1 cellular context compared by ENCODE assay signal in the genomic region with DNA sequence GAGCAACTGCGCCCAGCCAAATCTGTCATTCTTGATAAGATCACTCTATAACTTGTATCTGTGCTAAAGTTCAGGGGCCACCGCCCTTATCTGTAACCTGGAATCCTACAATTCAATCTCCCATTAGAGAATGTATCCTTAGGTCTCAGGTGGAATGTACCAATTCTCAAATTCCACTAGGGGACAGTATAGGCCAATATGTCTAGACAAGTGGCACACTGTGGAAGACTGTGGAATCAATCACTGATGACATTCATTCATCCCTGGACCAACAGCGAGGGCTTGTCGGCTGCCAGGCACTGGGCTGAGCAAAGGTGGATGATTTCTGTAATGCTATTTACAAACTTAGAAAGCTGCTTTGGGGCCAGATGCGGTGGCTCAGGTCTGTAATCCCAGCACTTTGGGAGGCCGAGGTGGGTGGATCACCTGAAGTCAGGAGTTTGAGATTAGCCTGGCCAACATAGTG.
TF ChIP-seq lines count a peak whose summit lies in the region.

No MANE protein-coding gene starts in this region.

TF ChIP-seq in K562, 482 proteins besides CTCF, POLR2A, EP300 and RAD21 (continued from another document):
- TF ChIP-seq, protein P1, sequence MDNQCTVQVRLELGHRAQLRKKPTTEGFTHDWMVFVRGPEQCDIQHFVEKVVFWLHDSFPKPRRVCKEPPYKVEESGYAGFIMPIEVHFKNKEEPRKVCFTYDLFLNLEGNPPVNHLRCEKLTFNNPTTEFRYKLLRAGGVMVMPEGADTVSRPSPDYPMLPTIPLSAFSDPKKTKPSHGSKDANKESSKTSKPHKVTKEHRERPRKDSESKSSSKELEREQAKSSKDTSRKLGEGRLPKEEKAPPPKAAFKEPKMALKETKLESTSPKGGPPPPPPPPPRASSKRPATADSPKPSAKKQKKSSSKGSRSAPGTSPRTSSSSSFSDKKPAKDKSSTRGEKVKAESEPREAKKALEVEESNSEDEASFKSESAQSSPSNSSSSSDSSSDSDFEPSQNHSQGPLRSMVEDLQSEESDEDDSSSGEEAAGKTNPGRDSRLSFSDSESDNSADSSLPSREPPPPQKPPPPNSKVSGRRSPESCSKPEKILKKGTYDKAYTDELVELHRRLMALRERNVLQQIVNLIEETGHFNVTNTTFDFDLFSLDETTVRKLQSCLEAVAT (IDR thresholded peaks at IDR 0.05), result peak in 1 of 2 experiments; percentile 93; a peak in 2 of 4 replicates
- TF ChIP-seq ZBTB17 (CRISPR knock-in tag; IDR thresholded peaks at IDR 0.05) (peak; percentile 96), ZNF644 (tag; IDR thresholded peaks at IDR 0.05; ENCODE audit: low read depth) (no peak), KDM1A (IDR thresholded peaks at IDR 0.05) (peak; percentile 16 to 17; a peak in 1 of 4 replicates), MEIS2 (IDR thresholded peaks at IDR 0.05; ENCODE audit: partially characterized antibody) (peak; percentile 80), SMC3 (conservative IDR thresholded peaks at IDR 0.05; ENCODE audit: insufficient read depth, low read depth, low read length) (peak; percentile 84), POLR2H (tag; IDR thresholded peaks at IDR 0.05; ENCODE audit: low read depth) (no peak), CSDE1 (IDR thresholded peaks at IDR 0.05) (no peak), ZNF217 (CRISPR knock-in tag; IDR thresholded peaks at IDR 0.05) (no peak), MEF2D (tag; conservative IDR thresholded peaks at IDR 0.05; ENCODE audit: low read depth) (no peak), PML (IDR thresholded peaks at IDR 0.05; ENCODE audit: low read length) (no peak), CCNT2 (IDR thresholded peaks at IDR 0.05; ENCODE audit: borderline replicate concordance, extremely low read depth, insufficient read length, low read depth, low read length) (no peak), ZNF57 (CRISPR knock-in tag; IDR thresholded peaks at IDR 0.05) (no peak)
- TF ChIP-seq, protein P2, sequence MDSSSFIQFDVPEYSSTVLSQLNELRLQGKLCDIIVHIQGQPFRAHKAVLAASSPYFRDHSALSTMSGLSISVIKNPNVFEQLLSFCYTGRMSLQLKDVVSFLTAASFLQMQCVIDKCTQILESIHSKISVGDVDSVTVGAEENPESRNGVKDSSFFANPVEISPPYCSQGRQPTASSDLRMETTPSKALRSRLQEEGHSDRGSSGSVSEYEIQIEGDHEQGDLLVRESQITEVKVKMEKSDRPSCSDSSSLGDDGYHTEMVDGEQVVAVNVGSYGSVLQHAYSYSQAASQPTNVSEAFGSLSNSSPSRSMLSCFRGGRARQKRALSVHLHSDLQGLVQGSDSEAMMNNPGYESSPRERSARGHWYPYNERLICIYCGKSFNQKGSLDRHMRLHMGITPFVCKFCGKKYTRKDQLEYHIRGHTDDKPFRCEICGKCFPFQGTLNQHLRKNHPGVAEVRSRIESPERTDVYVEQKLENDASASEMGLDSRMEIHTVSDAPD (CRISPR knock-in tag; IDR thresholded peaks at IDR 0.05), result no peak
- TF ChIP-seq, protein P3, sequence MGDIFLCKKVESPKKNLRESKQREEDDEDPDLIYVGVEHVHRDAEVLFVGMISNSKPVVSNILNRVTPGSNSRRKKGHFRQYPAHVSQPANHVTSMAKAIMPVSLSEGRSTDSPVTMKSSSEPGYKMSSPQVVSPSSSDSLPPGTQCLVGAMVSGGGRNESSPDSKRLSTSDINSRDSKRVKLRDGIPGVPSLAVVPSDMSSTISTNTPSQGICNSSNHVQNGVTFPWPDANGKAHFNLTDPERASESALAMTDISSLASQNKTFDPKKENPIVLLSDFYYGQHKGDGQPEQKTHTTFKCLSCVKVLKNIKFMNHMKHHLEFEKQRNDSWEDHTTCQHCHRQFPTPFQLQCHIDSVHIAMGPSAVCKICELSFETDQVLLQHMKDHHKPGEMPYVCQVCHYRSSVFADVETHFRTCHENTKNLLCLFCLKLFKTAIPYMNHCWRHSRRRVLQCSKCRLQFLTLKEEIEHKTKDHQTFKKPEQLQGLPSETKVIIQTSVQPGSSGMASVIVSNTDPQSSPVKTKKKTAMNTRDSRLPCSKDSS (IDR thresholded peaks at IDR 0.05; ENCODE audit: low read depth, partially characterized antibody), result no peak
TF ChIP-seq in K562: peak in this region for 20.
